ENCODE assay signal across 9 cellular contexts in the genomic region with DNA sequence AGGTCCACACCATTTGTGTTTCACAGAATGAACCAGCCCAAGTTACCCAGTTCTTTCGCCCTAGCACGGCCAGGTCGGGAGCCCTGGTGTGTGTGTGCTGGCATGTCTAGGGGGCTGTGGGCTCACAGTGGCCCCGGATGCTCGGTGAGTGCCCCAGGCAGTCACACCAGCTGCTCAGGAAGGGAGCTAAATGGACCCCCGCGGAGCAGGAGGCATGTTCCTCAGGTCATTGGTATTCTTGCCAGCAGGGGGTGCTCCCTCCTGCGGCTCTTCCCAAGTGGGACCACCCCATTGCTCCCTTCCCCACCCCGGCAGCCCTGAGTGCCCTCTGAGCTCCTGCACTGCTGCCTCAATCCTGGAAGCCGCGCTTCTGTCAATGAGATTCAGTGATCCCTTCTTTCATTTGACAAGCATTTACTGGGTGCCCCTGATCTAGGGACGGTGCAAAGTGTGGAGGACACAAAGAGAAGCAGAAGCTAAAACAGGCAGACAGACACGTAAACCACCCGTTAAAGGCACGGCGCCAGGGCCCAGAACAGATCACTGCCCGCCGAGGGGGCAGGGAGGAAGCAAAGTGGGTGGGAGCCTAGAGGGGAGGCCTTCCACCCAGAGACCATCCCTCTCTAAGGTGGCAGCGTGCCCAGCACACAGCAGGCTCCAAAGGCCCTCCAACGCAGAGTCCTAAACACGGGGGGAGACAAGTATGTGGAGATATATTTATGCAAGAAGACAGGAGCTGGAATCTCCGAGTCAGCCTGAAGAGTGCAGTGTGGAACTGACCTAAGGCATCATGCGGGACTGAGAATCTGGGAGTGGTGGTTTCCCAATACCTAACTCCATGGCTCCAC.
DNase-seq lines count a peak whose midpoint lies in the region; ATAC-seq, FAIRE-seq and TF ChIP-seq lines count a peak whose summit lies in the region.
"Had no signal": no experiment of that assay in that cellular context is flagged by ENCODE, and none has a peak within 500 bp of the region (broad histone marks: within the 10 kb centered on the region; RNA-seq: fewer than 3 reads in every experiment).

No MANE protein-coding gene starts in this region.

- FAIRE-seq in H54 (lab: Jason Lieb, UNC): no peak
- no peak for FAIRE-seq in urothelium cell line (lab: Jason Lieb, UNC)

- no peaks in the 10 kb centered on the region for H3K27me3 ChIP-seq in WERI-Rb-1 (ENCODE audit: insufficient read depth, low read depth, severe bottlenecking)

- no peak overlapping the region for H3K27ac ChIP-seq in 22Rv1
- no peak overlapping the region for H3K27ac ChIP-seq in WERI-Rb-1

- no peak for TF ChIP-seq POLR2A in H54 (IDR thresholded peaks at IDR 0.05; ENCODE audit: low read depth, low read length)

- H3K36me3 ChIP-seq in WERI-Rb-1: peaks cover 83% of the 10 kb centered on the region

- ATAC-seq in HG03039 (IDR thresholded peaks at IDR 0.05; ENCODE audit: unreplicated experiment) (no peak), HG03280 (IDR thresholded peaks at IDR 0.05; ENCODE audit: unreplicated experiment) (no peak)

- DNase-seq in H54 (ENCODE audit: insufficient read length, low spot score) (peak; percentile 49), WERI-Rb-1 (peak; percentile 85), hepatic stellate cell (ENCODE audit: low spot score) (peak; percentile 47), T1000 (lab: John Stamatoyannopoulos, UW) (no peak), urothelium cell line (ENCODE audit: low spot score) (no peak)
- DNase-seq: T-helper 2 cell had no signal

- H3K9me3 ChIP-seq in WERI-Rb-1 (ENCODE audit: severe bottlenecking): no peaks in the 10 kb centered on the region

- H3K4me3 ChIP-seq in WERI-Rb-1 (ENCODE audit: low read depth, low read length): no peak overlapping the region

- TF ChIP-seq CTCF in 22Rv1 (IDR thresholded peaks at IDR 0.05) (peak; percentile 40), WERI-Rb-1 (IDR thresholded peaks at IDR 0.05; ENCODE audit: low read depth, low read length) (peak; percentile 95)

Comparison
In these comparisons a context has a peak if more than half of its experiments do, and no peak if none do; other contexts are left out.
1. DNase-seq: peak in H54 (single experiment), WERI-Rb-1 (single experiment) and hepatic stellate cell (single experiment); none in T1000 (single experiment) and urothelium cell line (single experiment).